ENCODE assay signal across 3 cellular contexts in the genomic region with DNA sequence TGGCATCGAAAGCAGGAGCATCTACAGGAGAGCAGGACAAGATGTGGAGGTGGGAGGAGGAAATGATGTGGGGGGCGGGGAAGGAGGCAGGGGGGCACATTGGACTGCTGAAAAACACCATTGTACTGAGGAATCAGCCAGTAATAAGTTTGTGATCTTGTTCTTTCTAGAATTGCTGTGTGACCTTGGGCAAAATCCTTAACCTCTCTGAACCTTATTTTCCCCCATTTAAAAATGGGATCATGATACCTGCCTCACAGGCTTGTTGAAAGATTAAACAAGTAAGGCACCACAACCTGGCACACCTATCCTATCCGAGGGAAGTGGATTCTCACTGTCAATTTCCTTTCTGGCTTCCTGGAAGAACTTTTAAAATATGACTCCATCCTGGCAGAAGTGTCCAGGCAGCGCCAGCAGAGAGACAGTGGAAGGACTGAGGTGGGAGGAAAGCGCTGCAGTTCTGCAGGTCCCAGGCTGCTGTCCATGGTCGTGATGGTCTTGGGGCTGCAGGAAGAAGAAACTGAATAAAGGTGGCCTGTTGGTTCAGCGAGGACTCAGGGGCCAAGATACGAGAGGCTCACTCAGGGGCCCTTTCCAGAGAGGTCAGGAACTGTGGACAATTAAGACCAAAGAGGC.
TF ChIP-seq lines count a peak whose summit lies in the region.

No MANE protein-coding gene starts in this region.

TF ChIP-seq in Ishikawa, 13 proteins besides CTCF, POLR2A, EP300 and RAD21:
- TF ChIP-seq CREB1 (IDR thresholded peaks at IDR 0.05; ENCODE audit: low read depth): no peak
- peak; percentile 77 for TF ChIP-seq REST (IDR thresholded peaks at IDR 0.05; ENCODE audit: low read depth)

TF ChIP-seq in K562, 482 proteins besides CTCF, POLR2A, EP300 and RAD21 (continued from another document):
- TF ChIP-seq BCOR (IDR thresholded peaks at IDR 0.05): peak; percentile 43; the same call in 1 of the 2 replicates
- TF ChIP-seq, protein P1, sequence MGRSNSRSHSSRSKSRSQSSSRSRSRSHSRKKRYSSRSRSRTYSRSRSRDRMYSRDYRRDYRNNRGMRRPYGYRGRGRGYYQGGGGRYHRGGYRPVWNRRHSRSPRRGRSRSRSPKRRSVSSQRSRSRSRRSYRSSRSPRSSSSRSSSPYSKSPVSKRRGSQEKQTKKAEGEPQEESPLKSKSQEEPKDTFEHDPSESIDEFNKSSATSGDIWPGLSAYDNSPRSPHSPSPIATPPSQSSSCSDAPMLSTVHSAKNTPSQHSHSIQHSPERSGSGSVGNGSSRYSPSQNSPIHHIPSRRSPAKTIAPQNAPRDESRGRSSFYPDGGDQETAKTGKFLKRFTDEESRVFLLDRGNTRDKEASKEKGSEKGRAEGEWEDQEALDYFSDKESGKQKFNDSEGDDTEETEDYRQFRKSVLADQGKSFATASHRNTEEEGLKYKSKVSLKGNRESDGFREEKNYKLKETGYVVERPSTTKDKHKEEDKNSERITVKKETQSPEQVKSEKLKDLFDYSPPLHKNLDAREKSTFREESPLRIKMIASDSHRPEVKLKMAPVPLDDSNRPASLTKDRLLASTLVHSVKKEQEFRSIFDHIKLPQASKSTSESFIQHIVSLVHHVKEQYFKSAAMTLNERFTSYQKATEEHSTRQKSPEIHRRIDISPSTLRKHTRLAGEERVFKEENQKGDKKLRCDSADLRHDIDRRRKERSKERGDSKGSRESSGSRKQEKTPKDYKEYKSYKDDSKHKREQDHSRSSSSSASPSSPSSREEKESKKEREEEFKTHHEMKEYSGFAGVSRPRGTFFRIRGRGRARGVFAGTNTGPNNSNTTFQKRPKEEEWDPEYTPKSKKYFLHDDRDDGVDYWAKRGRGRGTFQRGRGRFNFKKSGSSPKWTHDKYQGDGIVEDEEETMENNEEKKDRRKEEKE (IDR thresholded peaks at IDR 0.05; ENCODE audit: borderline replicate concordance in 1 of 2, control insufficient read depth in 1 of 2, low read depth in 2 of 2, low read length in 1 of 2): no peak
- no peak for TF ChIP-seq ZNF77 (CRISPR knock-in tag; IDR thresholded peaks at IDR 0.05)
- peak; percentile 66; the same call in 1 of the 2 replicates for TF ChIP-seq EHMT2 (IDR thresholded peaks at IDR 0.05)
- peak; percentile 94 for TF ChIP-seq RBM25 (IDR thresholded peaks at IDR 0.05; ENCODE audit: low read depth, low read length, severe bottlenecking)
- TF ChIP-seq ZFP36 (IDR thresholded peaks at IDR 0.05; ENCODE audit: low read depth, low read length, partially characterized antibody): peak; percentile 55
- TF ChIP-seq TRIM24 (IDR thresholded peaks at IDR 0.05): no peak
- no peak for TF ChIP-seq PHB2 (IDR thresholded peaks at IDR 0.05; ENCODE audit: low read depth)
- TF ChIP-seq FOXP1 (CRISPR knock-in tag; IDR thresholded peaks at IDR 0.05): 0 out of 2 replicates have a peak, but pooled peaks have one; percentile 30
- peak; percentile 78; the same call in 1 of the 2 replicates for TF ChIP-seq MIER1 (IDR thresholded peaks at IDR 0.05; ENCODE audit: low read depth)

TF ChIP-seq in liver, 16 proteins besides CTCF, POLR2A, EP300 and RAD21:
- TF ChIP-seq REST (IDR thresholded peaks at IDR 0.05): peak; percentile 88
- no peak for TF ChIP-seq JUND (IDR thresholded peaks at IDR 0.05)
- no peak for TF ChIP-seq RXRA (IDR thresholded peaks at IDR 0.05)
- no peak for TF ChIP-seq MAX (IDR thresholded peaks at IDR 0.05)
